21 cellular contexts compared by ENCODE assay signal in genomic region chr2:12970861-12971260, GRCh38.
A peak's percentile ranks its signal among the peaks of the same experiment; 100 is the strongest.
DNase-seq lines count a peak whose midpoint lies in the region; ATAC-seq and TF ChIP-seq lines count a peak whose summit lies in the region.
"Had no signal": no experiment of that assay in that cellular context is flagged by ENCODE, and none has a peak within 500 bp of the region (broad histone marks: within the 10 kb centered on the region; RNA-seq: fewer than 3 reads in every experiment).

No MANE protein-coding gene starts in this region.

- H3K4me1 ChIP-seq in foreskin keratinocyte (peaks cover 10% of the 10 kb centered on the region), spleen (peaks cover 0 to 11% (median 5%) of the 10 kb centered on the region in 6 donors)
- H3K4me1 ChIP-seq: A549, transverse colon had no signal

- intact Hi-C loops in spleen (cut with DNase I; ENCODE audit: low total_unique reads) = no loop called here

- POLR2A ChIA-PET in AG04450 (lab: Yijun Ruan, JAX) = no interaction called here

- no peak overlapping the region for H3K27ac ChIP-seq in AG04450 (ENCODE audit: low read depth, low read length)
- H3K27ac ChIP-seq in foreskin keratinocyte = peak overlapping the region; percentile 10
- H3K27ac ChIP-seq in spleen = no peak overlapping the region
- H3K27ac ChIP-seq: A549, transverse colon had no signal

- H3K27me3 ChIP-seq in AG04450 (ENCODE audit: control insufficient read depth, insufficient read depth, low read length) (no peaks in the 10 kb centered on the region), foreskin keratinocyte (no peaks in the 10 kb centered on the region), spleen (replicated peaks in 1 of 7) (no peaks in the 10 kb centered on the region)
- H3K27me3 ChIP-seq: transverse colon had no signal

- no peaks in the 10 kb centered on the region for H3K9me3 ChIP-seq in AG04450 (ENCODE audit: control insufficient read depth, insufficient read depth, low read length)
- peaks cover 0 to 12% (median 4%) of the 10 kb centered on the region in 8 donors for H3K9me3 ChIP-seq in spleen
- H3K9me3 ChIP-seq: A549, transverse colon had no signal

- no peak overlapping the region for H3K4me3 ChIP-seq in AG04450 (ENCODE audit: low read depth, low read length)
- no peak overlapping the region for H3K4me3 ChIP-seq in spleen
- H3K4me3 ChIP-seq: A549, transverse colon had no signal

- CTCF ChIA-PET in AG04450 (lab: Charles Lee) = interaction anchor here (1.8 to 2.1 kb wide), 2 partner anchors 36 to 40 kb away, joined by 7 to 8 read pairs; no protein-coding TSS in a partner anchor

- no peaks in the 10 kb centered on the region for H3K36me3 ChIP-seq in spleen
- H3K36me3 ChIP-seq: transverse colon had no signal

- TF ChIP-seq CTCF in AG04450 (IDR thresholded peaks at IDR 0.05; ENCODE audit: low read depth, low read length) (no peak), foreskin keratinocyte (conservative IDR thresholded peaks at IDR 0.05) (no peak), spleen (IDR thresholded peaks at IDR 0.05 in 8 of 11, conservative IDR thresholded peaks at IDR 0.05 in 3 of 11) (no peak)

- TF ChIP-seq POLR2A in spleen (IDR thresholded peaks at IDR 0.05) = no peak

- DNase-seq in AG04450 (ENCODE audit: low read depth, low spot score) = peak; percentile 13
- peak; percentile 74 for DNase-seq in HS-27A (ENCODE audit: low read depth)
- peak; percentile 79 for DNase-seq in astrocyte of the hippocampus (ENCODE audit: low read depth, low spot score)
- peak; percentile 99 for DNase-seq in foreskin keratinocyte
- no peak for DNase-seq in spleen
- DNase-seq in stimulated activated naive CD4-positive, alpha-beta T cell treated with Interleukin-2 at 50 U/mL for 16 hours (lab: John Stamatoyannopoulos, UW) = no peak
- DNase-seq in DMS79 treated with DMSO at 0.1 percent for 48 hours (lab: John Stamatoyannopoulos, UW) = no peak
- DNase-seq: activated CD4-positive, alpha-beta T cell treated with anti-CD3 and anti-CD28 coated beads for 1 hour; activated naive CD4-positive, alpha-beta T cell treated with Interleukin-2 at 50 U/mL for 16 hours; central memory CD4-positive, alpha-beta T cell; H7; hippocampal formation; natural killer cell; NCI-H2029 treated with DMSO at 0.1 percent for 48 hours; NCI-H69; stimulated activated CD4-positive, alpha-beta T cell treated with anti-CD3 and anti-CD28 coated beads, Interleukin-2, amount 100 ng/mL, for 24 hours; stimulated activated CD8-positive, alpha-beta memory T cell treated with anti-CD3 and anti-CD28 coated beads, Interleukin-4, amount 100 ng/mL, for 48 hours; transverse colon had no signal

- peak; percentile 99 for ATAC-seq in foreskin keratinocyte
- ATAC-seq in HG03354 (IDR thresholded peaks at IDR 0.05; ENCODE audit: poor library complexity, severe bottlenecking, unreplicated experiment) = no peak
- ATAC-seq: A549, natural killer cell, Panc1 had no signal

- 75 to 92% (median 86%) methylated on average over 4 of the region's 4 CpGs for WGBS in spleen, 5 donors

Comparison
In these comparisons a context has a peak if more than half of its experiments do, and no peak if none do; other contexts are left out.
1. DNase-seq: peak in AG04450 (single experiment), HS-27A (single experiment), astrocyte of the hippocampus (single experiment) and foreskin keratinocyte (2 of 2); none in spleen (single experiment), stimulated activated naive CD4-positive, alpha-beta T cell treated with Interleukin-2 at 50 U/mL for 16 hours (single experiment) and DMS79 treated with DMSO at 0.1 percent for 48 hours (single experiment).